Comparison of ENCODE assay signal across 20 cellular contexts in genomic region chr17:60353773-60354172, GRCh38.
"Had no signal": no experiment of that assay in that cellular context is flagged by ENCODE, and none has a peak within 500 bp of the region (broad histone marks: within the 10 kb centered on the region; RNA-seq: fewer than 3 reads in every experiment).

No MANE protein-coding gene starts in this region.

- H3K36me3 ChIP-seq: colonic mucosa, suprapubic skin, transverse colon, uterus had no signal

- H3K4me1 ChIP-seq: colonic mucosa, uterus had no signal

- H3K27ac ChIP-seq: colonic mucosa, suprapubic skin, transverse colon, uterus had no signal

- H3K9me3 Mint-ChIP-seq: activated naive CD4-positive, alpha-beta T cell treated with anti-CD3 and anti-CD28 coated beads for 36 hours; activated T-cell treated with anti-CD3 and anti-CD28 coated beads, Interleukin-2, amount 50 U/mL, for 24 hours had no signal

- DNase-seq: activated CD4-positive, alpha-beta T cell treated with anti-CD3 and anti-CD28 coated beads for 48 hours; activated CD4-positive, CD25-positive, alpha-beta regulatory T cell; activated CD8-positive, alpha-beta T cell treated with anti-CD3 and anti-CD28 coated beads, Interleukin-2, amount 10 ng/mL, durations not matched to agents 7 days and 5 days; activated naive CD4-positive, alpha-beta T cell treated with anti-CD3 and anti-CD28 coated beads for 36 hours; activated T-cell treated with anti-CD3 and anti-CD28 coated beads, Interleukin-2, amount 50 U/mL, for 24 hours; anterior cingulate cortex; caudate nucleus; colonic mucosa; hypothalamus; nephron progenitor cell; nucleus accumbens; stimulated activated naive CD8-positive, alpha-beta T cell treated with anti-CD3 and anti-CD28 coated beads, Interleukin-15, amount 100 ng/mL, for 72 hours; T-helper 9 cell; transverse colon; uterus had no signal

- H3K27ac Mint-ChIP-seq: activated CD8-positive, alpha-beta T cell treated with anti-CD3 and anti-CD28 coated beads, Interleukin-2, amount 10 ng/mL, durations not matched to agents 7 days and 5 days; activated naive CD4-positive, alpha-beta T cell treated with anti-CD3 and anti-CD28 coated beads for 36 hours; mesothelial cell of epicardium; nephron progenitor cell had no signal

- H3K27me3 Mint-ChIP-seq: activated T-cell treated with anti-CD3 and anti-CD28 coated beads, Interleukin-2, amount 50 U/mL, for 24 hours; brain; stimulated activated naive CD8-positive, alpha-beta T cell treated with anti-CD3 and anti-CD28 coated beads, Interleukin-15, amount 100 ng/mL, for 72 hours had no signal

- H3K4me1 Mint-ChIP-seq: brain, nephron progenitor cell had no signal

- H3K27me3 ChIP-seq: colonic mucosa, suprapubic skin, transverse colon, uterus had no signal

- ATAC-seq: activated CD8-positive, alpha-beta T cell treated with anti-CD3 and anti-CD28 coated beads, Interleukin-2, amount 10 ng/mL, durations not matched to agents 7 days and 5 days; stimulated activated naive CD8-positive, alpha-beta T cell treated with anti-CD3 and anti-CD28 coated beads, Interleukin-15, amount 100 ng/mL, for 72 hours had no signal

- H3K4me3 ChIP-seq: colonic mucosa, lung, skin epidermis, suprapubic skin, transverse colon, uterus had no signal

- H3K4me3 Mint-ChIP-seq: activated CD8-positive, alpha-beta T cell treated with anti-CD3 and anti-CD28 coated beads, Interleukin-2, amount 10 ng/mL, durations not matched to agents 7 days and 5 days; activated naive CD4-positive, alpha-beta T cell treated with anti-CD3 and anti-CD28 coated beads for 36 hours; activated T-cell treated with anti-CD3 and anti-CD28 coated beads, Interleukin-2, amount 50 U/mL, for 24 hours; brain; mesothelial cell of epicardium; nephron progenitor cell; stimulated activated naive CD8-positive, alpha-beta T cell treated with anti-CD3 and anti-CD28 coated beads, Interleukin-15, amount 100 ng/mL, for 72 hours had no signal
